17 cellular contexts compared by ENCODE assay signal in the genomic region with DNA sequence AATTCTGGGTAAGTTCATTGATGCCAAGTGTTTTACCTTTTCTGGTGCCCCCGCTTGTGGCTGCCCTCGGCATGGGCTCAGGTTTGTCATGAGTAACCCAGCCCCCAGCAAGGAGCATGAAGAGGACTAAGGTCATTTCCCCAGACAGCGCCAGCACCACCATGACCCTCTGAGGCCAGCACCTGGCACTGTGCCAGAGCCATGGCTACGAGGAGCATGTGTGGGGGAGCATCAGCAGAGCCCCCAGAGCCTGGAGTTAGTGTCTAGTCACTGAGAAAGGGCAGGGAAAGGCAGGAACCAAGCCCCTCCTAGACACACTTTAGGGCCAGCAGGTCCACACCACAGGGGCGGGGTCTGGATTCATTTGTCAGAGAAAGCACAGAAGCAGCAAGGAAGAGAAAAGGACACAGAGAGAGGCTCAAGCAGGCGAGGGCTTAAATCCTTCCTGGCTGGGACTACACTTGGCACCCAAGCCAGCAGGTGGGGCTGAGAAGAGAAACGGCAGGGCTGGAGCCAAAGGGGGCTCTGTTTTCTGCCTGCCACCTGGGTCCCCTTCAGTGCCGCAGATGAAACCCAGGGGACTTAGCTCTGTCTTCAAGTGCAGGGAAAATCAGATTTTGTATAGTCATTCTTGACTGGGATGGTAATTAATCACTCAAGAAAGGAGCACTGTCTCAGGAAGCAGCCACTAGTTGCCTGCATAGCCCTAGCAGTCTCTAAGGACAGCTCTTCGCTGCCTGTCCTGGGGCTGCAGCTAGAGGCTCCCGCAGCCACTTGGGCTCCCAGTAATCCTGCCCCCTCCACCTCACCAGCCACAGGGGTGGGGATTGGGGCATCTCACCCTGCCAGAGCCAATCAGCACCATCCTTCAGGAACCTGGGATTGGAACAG.
A peak's percentile ranks its signal among the peaks of the same experiment; 100 is the strongest.
DNase-seq lines count a peak whose midpoint lies in the region; ATAC-seq and TF ChIP-seq lines count a peak whose summit lies in the region.
"Had no signal": no experiment of that assay in that cellular context is flagged by ENCODE, and none has a peak within 500 bp of the region (broad histone marks: within the 10 kb centered on the region; RNA-seq: fewer than 3 reads in every experiment).

No MANE protein-coding gene starts in this region.

- H3K36me3 ChIP-seq in NT2/D1 (ENCODE audit: insufficient read depth, insufficient read length, low read length) (no peaks in the 10 kb centered on the region), iPS-15b (ENCODE audit: control insufficient read depth, insufficient read depth, low read length) (no peaks in the 10 kb centered on the region)
- H3K36me3 ChIP-seq: vagina had no signal

- H3K4me1 ChIP-seq in NT2/D1 (ENCODE audit: insufficient read depth, insufficient read length) (peaks cover 27% of the 10 kb centered on the region), iPS-15b (ENCODE audit: control insufficient read depth, insufficient read depth, low read length) (peaks cover 9% of the 10 kb centered on the region)
- H3K4me1 ChIP-seq: vagina had no signal

- H3K27me3 ChIP-seq in NT2/D1 (ENCODE audit: insufficient read depth, insufficient read length) (no peaks in the 10 kb centered on the region), iPS-15b (ENCODE audit: control insufficient read depth, insufficient read depth, low read length) (no peaks in the 10 kb centered on the region)
- H3K27me3 ChIP-seq: vagina had no signal

- DNase-seq in Daoy (ENCODE audit: low read depth) (peak; percentile 28), NT2/D1 (ENCODE audit: low read depth, low spot score) (peak; percentile 84), DMS153 treated with DMSO at 0.1 percent for 48 hours (lab: John Stamatoyannopoulos, UW; ENCODE audit: unreplicated experiment) (no peak)
- no peak for DNase-seq in activated CD4-positive, alpha-beta T cell treated with anti-CD3 and anti-CD28 coated beads for 4 hours
- DNase-seq: activated CD4-positive, alpha-beta memory T cell treated with anti-CD3 and anti-CD28 coated beads for 36 hours; anterior cingulate cortex; CD4-positive, CD25-positive, alpha-beta regulatory T cell; erythroblast; stimulated activated naive CD8-positive, alpha-beta T cell treated with anti-CD3 and anti-CD28 coated beads, Interleukin-15, Interleukin-2, amounts not matched to agents 100 U/mL and 50 U/mL, for 24 hours; T1000 had no signal

- no peak for ATAC-seq in HG02798 (IDR thresholded peaks at IDR 0.05; ENCODE audit: poor library complexity, unreplicated experiment)
- ATAC-seq in GM18867 (IDR thresholded peaks at IDR 0.05; ENCODE audit: unreplicated experiment): no peak
- ATAC-seq: activated T-helper 17 cell treated with anti-CD3 and anti-CD28 coated beads, Interleukin-2, amount 50 U/mL, for 72 hours; stimulated activated naive CD8-positive, alpha-beta T cell treated with anti-CD3 and anti-CD28 coated beads, Interleukin-15, Interleukin-2, amounts not matched to agents 100 U/mL and 50 U/mL, for 24 hours had no signal

- no peak overlapping the region for H3K4me3 ChIP-seq in NT2/D1 (ENCODE audit: insufficient read length, low read depth)
- peak overlapping the region; percentile 30 for H3K4me3 ChIP-seq in iPS-15b (ENCODE audit: low read depth, low read length)
- H3K4me3 ChIP-seq: lung, vagina had no signal

- no peak for TF ChIP-seq EP300 in Ishikawa (IDR thresholded peaks at IDR 0.05; ENCODE audit: borderline replicate concordance)

- no peak for TF ChIP-seq RAD21 in Ishikawa (IDR thresholded peaks at IDR 0.05; ENCODE audit: low read depth)

- H3K9ac ChIP-seq in NT2/D1 (ENCODE audit: insufficient read length, low read depth) (peak overlapping the region; percentile 39), iPS-15b (ENCODE audit: low read depth, low read length) (no peak overlapping the region)

- no peaks in the 10 kb centered on the region for H3K9me3 ChIP-seq in NT2/D1 (ENCODE audit: insufficient read depth, low read length)
- no peaks in the 10 kb centered on the region for H3K9me3 ChIP-seq in iPS-15b (ENCODE audit: control insufficient read depth, insufficient read depth, low read length)
- H3K9me3 ChIP-seq: vagina had no signal

TF ChIP-seq in Ishikawa, 13 proteins besides CTCF, POLR2A, EP300 and RAD21:
- TF ChIP-seq, protein P1, sequence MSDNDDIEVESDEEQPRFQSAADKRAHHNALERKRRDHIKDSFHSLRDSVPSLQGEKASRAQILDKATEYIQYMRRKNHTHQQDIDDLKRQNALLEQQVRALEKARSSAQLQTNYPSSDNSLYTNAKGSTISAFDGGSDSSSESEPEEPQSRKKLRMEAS (IDR thresholded peaks at IDR 0.05): no peak
- TF ChIP-seq NFIC (IDR thresholded peaks at IDR 0.05): peak; percentile 56

Comparison
In these comparisons a context has a peak if more than half of its experiments do, and no peak if none do; other contexts are left out.
1. DNase-seq: peak in Daoy (single experiment) and NT2/D1 (single experiment); none in DMS153 treated with DMSO at 0.1 percent for 48 hours (single experiment) and activated CD4-positive, alpha-beta T cell treated with anti-CD3 and anti-CD28 coated beads for 4 hours (0 of 2).